Comparison of ENCODE assay signal across 1 cellular context in the genomic region with DNA sequence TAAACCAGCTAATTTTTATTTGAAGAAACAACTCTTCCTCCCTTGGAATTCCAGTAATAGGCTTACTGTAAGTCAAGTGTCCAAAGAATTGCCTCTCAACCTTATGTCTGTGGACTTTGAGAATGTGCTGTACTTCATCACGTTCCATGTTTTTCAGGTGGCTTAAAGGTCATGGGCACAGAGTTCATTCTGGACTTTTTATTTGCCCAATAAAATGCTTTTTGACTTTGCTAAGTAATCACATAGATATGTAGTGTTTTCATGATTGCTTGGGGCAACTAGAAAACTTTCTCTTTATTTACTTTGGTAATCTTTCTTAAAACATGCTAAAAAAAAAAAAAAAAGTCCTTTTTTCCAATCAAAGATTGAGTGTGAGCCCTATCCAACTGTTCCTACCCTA.
TF ChIP-seq lines count a peak whose summit lies in the region.

No MANE protein-coding gene starts in this region.

TF ChIP-seq in IMR-90, 13 proteins besides CTCF, POLR2A, EP300 and RAD21 (continued from another document):
- TF ChIP-seq, protein P1, sequence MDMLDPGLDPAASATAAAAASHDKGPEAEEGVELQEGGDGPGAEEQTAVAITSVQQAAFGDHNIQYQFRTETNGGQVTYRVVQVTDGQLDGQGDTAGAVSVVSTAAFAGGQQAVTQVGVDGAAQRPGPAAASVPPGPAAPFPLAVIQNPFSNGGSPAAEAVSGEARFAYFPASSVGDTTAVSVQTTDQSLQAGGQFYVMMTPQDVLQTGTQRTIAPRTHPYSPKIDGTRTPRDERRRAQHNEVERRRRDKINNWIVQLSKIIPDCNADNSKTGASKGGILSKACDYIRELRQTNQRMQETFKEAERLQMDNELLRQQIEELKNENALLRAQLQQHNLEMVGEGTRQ (IDR thresholded peaks at IDR 0.05; ENCODE audit: low read depth, low read length), result no peak
- TF ChIP-seq FOS (IDR thresholded peaks at IDR 0.05; ENCODE audit: low read depth, low read length) (no peak), MAZ (IDR thresholded peaks at IDR 0.05; ENCODE audit: borderline replicate concordance, low read depth, low read length) (no peak)
- TF ChIP-seq, protein P2, sequence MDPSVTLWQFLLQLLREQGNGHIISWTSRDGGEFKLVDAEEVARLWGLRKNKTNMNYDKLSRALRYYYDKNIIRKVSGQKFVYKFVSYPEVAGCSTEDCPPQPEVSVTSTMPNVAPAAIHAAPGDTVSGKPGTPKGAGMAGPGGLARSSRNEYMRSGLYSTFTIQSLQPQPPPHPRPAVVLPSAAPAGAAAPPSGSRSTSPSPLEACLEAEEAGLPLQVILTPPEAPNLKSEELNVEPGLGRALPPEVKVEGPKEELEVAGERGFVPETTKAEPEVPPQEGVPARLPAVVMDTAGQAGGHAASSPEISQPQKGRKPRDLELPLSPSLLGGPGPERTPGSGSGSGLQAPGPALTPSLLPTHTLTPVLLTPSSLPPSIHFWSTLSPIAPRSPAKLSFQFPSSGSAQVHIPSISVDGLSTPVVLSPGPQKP (IDR thresholded peaks at IDR 0.05; ENCODE audit: borderline replicate concordance, low read depth, low read length), result no peak
TF ChIP-seq in IMR-90: peak in this region for 0.
